22 cellular contexts compared by ENCODE assay signal in genomic region chr22:49044776-49045175, GRCh38.
"Had no signal": no experiment of that assay in that cellular context is flagged by ENCODE, and none has a peak within 500 bp of the region (broad histone marks: within the 10 kb centered on the region; RNA-seq: fewer than 3 reads in every experiment).

No MANE protein-coding gene starts in this region.

- H3K27ac ChIP-seq: SJSA1, SK-N-MC had no signal

- H3K4me3 ChIP-seq: MG63, SJSA1, SK-N-MC had no signal

- H3K36me3 ChIP-seq: MG63, SJSA1 had no signal

- H3K4me1 ChIP-seq: SJSA1 had no signal

- ATAC-seq: HepG2 had no signal

- H3K9me3 ChIP-seq: MG63, SJSA1 had no signal

- DNase-seq: IMR-90, Karpas-422, KG1, MG63, NCI-H1092, NCI-H1436, NCI-H187, NCI-H2029, NCI-H2081 treated with DMSO at 0.1 percent for 48 hours, NCI-H2171, NCI-H226, NCI-H446, NCI-H510A, NCI-H524 treated with DMSO at 0.1 percent for 48 hours, NCI-H69, NCI-H774, Right ventricle myocardium superior, RPMI8226, SIG-M5 had no signal

- H3K27me3 ChIP-seq: MG63, SJSA1 had no signal
